10 cellular contexts compared by ENCODE assay signal in genomic region chr1:59083946-59084865, GRCh38.
DNase-seq lines count a peak whose midpoint lies in the region; ATAC-seq and TF ChIP-seq lines count a peak whose summit lies in the region.
"Had no signal": no experiment of that assay in that cellular context is flagged by ENCODE, and none has a peak within 500 bp of the region (broad histone marks: within the 10 kb centered on the region; RNA-seq: fewer than 3 reads in every experiment).

No MANE protein-coding gene starts in this region.

- no peak overlapping the region for H3K4me2 ChIP-seq in hepatocyte

- H3K9me3 Mint-ChIP-seq in activated CD4-positive, alpha-beta T cell treated with anti-CD3 and anti-CD28 coated beads for 36 hours (ENCODE audit: low read depth), result no peaks in the 10 kb centered on the region
- H3K9me3 Mint-ChIP-seq in WTC11, result peaks cover 7% of the 10 kb centered on the region
- H3K9me3 Mint-ChIP-seq in stimulated activated naive B cell treated with anti-CD40 and anti-IgM and Interleukin-4, amounts not matched to agents 10 μg/mL and 1 μg/mL and 100 μg/mL, for 72 hours, result peaks cover 3 to 8% of the 10 kb centered on the region in 2 donors
- H3K9me3 Mint-ChIP-seq in activated CD4-positive, alpha-beta T cell treated with anti-CD3 and anti-CD28 coated beads, Interleukin-2, amount 10 ng/mL, durations not matched to agents 7 days and 5 days, result peaks cover 2% of the 10 kb centered on the region

- intact Hi-C loops in activated CD4-positive, alpha-beta T cell treated with anti-CD3 and anti-CD28 coated beads for 36 hours (cut with DNase I, micrococcal nuclease), result no loop called here

- no peaks in the 10 kb centered on the region for H3K36me3 ChIP-seq in hepatocyte (replicated peaks; ENCODE audit: insufficient read depth, low read depth)

- H2AFZ ChIP-seq in hepatocyte, result peak overlapping the region; percentile 52

- no peak for DNase-seq in activated CD4-positive, alpha-beta T cell treated with anti-CD3 and anti-CD28 coated beads for 36 hours
- DNase-seq in activated CD4-positive, alpha-beta T cell treated with anti-CD3 and anti-CD28 coated beads, Interleukin-2, amount 50 U/mL, for 1 hour, result no peak
- DNase-seq in WTC11 (ENCODE audit: low spot score) (peak; percentile 33), hepatocyte (ENCODE audit: low spot score) (no peak), foreskin fibroblast (no peak), hypothalamus (lab: John Stamatoyannopoulos, UW) (no peak)
- no peak for DNase-seq in stimulated activated naive B cell treated with anti-CD40 and anti-IgM and Interleukin-4, amounts not matched to agents 10 μg/mL and 1 μg/mL and 100 μg/mL, for 72 hours
- no peak for DNase-seq in activated CD4-positive, alpha-beta T cell treated with anti-CD3 and anti-CD28 coated beads, Interleukin-2, amount 10 ng/mL, durations not matched to agents 7 days and 5 days
- DNase-seq: NCI-H446 had no signal

- H3K36me3 Mint-ChIP-seq in activated CD4-positive, alpha-beta T cell treated with anti-CD3 and anti-CD28 coated beads for 36 hours (ENCODE audit: low read depth), result no peaks in the 10 kb centered on the region
- H3K36me3 Mint-ChIP-seq in WTC11, result peaks cover 7% of the 10 kb centered on the region
- H3K36me3 Mint-ChIP-seq in stimulated activated naive B cell treated with anti-CD40 and anti-IgM and Interleukin-4, amounts not matched to agents 10 μg/mL and 1 μg/mL and 100 μg/mL, for 72 hours, result peaks cover 2 to 17% of the 10 kb centered on the region in 2 donors
- no peaks in the 10 kb centered on the region for H3K36me3 Mint-ChIP-seq in activated CD4-positive, alpha-beta T cell treated with anti-CD3 and anti-CD28 coated beads, Interleukin-2, amount 10 ng/mL, durations not matched to agents 7 days and 5 days (ENCODE audit: low read depth)

- peak overlapping the region; percentile 69 for H3K27ac ChIP-seq in hepatocyte

- H4K20me1 ChIP-seq in hepatocyte (ENCODE audit: insufficient read depth, poor library complexity, severe bottlenecking), result no peaks in the 10 kb centered on the region

- ATAC-seq in activated CD4-positive, alpha-beta T cell treated with anti-CD3 and anti-CD28 coated beads for 36 hours, result peak; percentile 47
- peak; percentile 84 for ATAC-seq in WTC11
- no peak for ATAC-seq in stimulated activated naive B cell treated with anti-CD40 and anti-IgM and Interleukin-4, amounts not matched to agents 10 μg/mL and 1 μg/mL and 100 μg/mL, for 72 hours (replicated peaks)

- no peaks in the 10 kb centered on the region for H3K27me3 Mint-ChIP-seq in activated CD4-positive, alpha-beta T cell treated with anti-CD3 and anti-CD28 coated beads for 36 hours
- no peaks in the 10 kb centered on the region for H3K27me3 Mint-ChIP-seq in WTC11 (ENCODE audit: low read depth)
- H3K27me3 Mint-ChIP-seq in stimulated activated naive B cell treated with anti-CD40 and anti-IgM and Interleukin-4, amounts not matched to agents 10 μg/mL and 1 μg/mL and 100 μg/mL, for 72 hours, result peaks cover 0 to 3% of the 10 kb centered on the region in 2 donors
- peaks cover 8% of the 10 kb centered on the region for H3K27me3 Mint-ChIP-seq in activated CD4-positive, alpha-beta T cell treated with anti-CD3 and anti-CD28 coated beads, Interleukin-2, amount 10 ng/mL, durations not matched to agents 7 days and 5 days

- H3K9me2 ChIP-seq in hepatocyte (replicated peaks; ENCODE audit: insufficient read depth), result no peaks in the 10 kb centered on the region

- peaks cover 21% of the 10 kb centered on the region for H3K4me1 Mint-ChIP-seq in activated CD4-positive, alpha-beta T cell treated with anti-CD3 and anti-CD28 coated beads for 36 hours
- peaks cover 59% of the 10 kb centered on the region for H3K4me1 Mint-ChIP-seq in WTC11
- peaks cover 8 to 9% of the 10 kb centered on the region in 2 donors for H3K4me1 Mint-ChIP-seq in stimulated activated naive B cell treated with anti-CD40 and anti-IgM and Interleukin-4, amounts not matched to agents 10 μg/mL and 1 μg/mL and 100 μg/mL, for 72 hours
- H3K4me1 Mint-ChIP-seq in activated CD4-positive, alpha-beta T cell treated with anti-CD3 and anti-CD28 coated beads, Interleukin-2, amount 10 ng/mL, durations not matched to agents 7 days and 5 days, result peaks cover 12% of the 10 kb centered on the region

- H3K4me3 ChIP-seq in hepatocyte (no peak overlapping the region), foreskin fibroblast (ENCODE audit: low read depth in 1 of 2, low read length in 2 of 2) (no peak overlapping the region)

- H3K27me3 ChIP-seq in hepatocyte, result no peaks in the 10 kb centered on the region

- TF ChIP-seq CTCF in WTC11 (IDR thresholded peaks at IDR 0.05) (no peak), hepatocyte (IDR thresholded peaks at IDR 0.05; ENCODE audit: poor library complexity) (no peak), foreskin fibroblast (IDR thresholded peaks at IDR 0.05; ENCODE audit: low read depth, low read length) (no peak)

- H3K4me1 ChIP-seq in hepatocyte (ENCODE audit: insufficient read depth), result peaks cover 22% of the 10 kb centered on the region

- no peak overlapping the region for H3K4me3 Mint-ChIP-seq in activated CD4-positive, alpha-beta T cell treated with anti-CD3 and anti-CD28 coated beads for 36 hours
- no peak overlapping the region for H3K4me3 Mint-ChIP-seq in WTC11
- H3K4me3 Mint-ChIP-seq in stimulated activated naive B cell treated with anti-CD40 and anti-IgM and Interleukin-4, amounts not matched to agents 10 μg/mL and 1 μg/mL and 100 μg/mL, for 72 hours, result no peak overlapping the region
- no peak overlapping the region for H3K4me3 Mint-ChIP-seq in activated CD4-positive, alpha-beta T cell treated with anti-CD3 and anti-CD28 coated beads, Interleukin-2, amount 10 ng/mL, durations not matched to agents 7 days and 5 days

- H3K79me2 ChIP-seq in hepatocyte, result no peaks in the 10 kb centered on the region

- POLR2A ChIA-PET in activated CD4-positive, alpha-beta T cell treated with anti-CD3 and anti-CD28 coated beads for 36 hours (lab: Charles Lee), result interaction anchor here (0.6 kb wide), 1 partner anchor 10 kb away, joined by 3 read pairs; no protein-coding TSS in a partner anchor
- POLR2A ChIA-PET in WTC11 (lab: Charles Lee), result no interaction called here
- POLR2A ChIA-PET in activated CD4-positive, alpha-beta T cell treated with anti-CD3 and anti-CD28 coated beads, Interleukin-2, amount 10 ng/mL, durations not matched to agents 7 days and 5 days (lab: Charles Lee), result no interaction called here

- peaks cover 2% of the 10 kb centered on the region for H3K9me3 ChIP-seq in hepatocyte (ENCODE audit: low read depth)

- H3K27ac Mint-ChIP-seq in activated CD4-positive, alpha-beta T cell treated with anti-CD3 and anti-CD28 coated beads for 36 hours, result no peak overlapping the region
- H3K27ac Mint-ChIP-seq in WTC11, result peak overlapping the region; percentile 90
- H3K27ac Mint-ChIP-seq in stimulated activated naive B cell treated with anti-CD40 and anti-IgM and Interleukin-4, amounts not matched to agents 10 μg/mL and 1 μg/mL and 100 μg/mL, for 72 hours, result peak overlapping the region; percentile 74
- no peak overlapping the region for H3K27ac Mint-ChIP-seq in activated CD4-positive, alpha-beta T cell treated with anti-CD3 and anti-CD28 coated beads, Interleukin-2, amount 10 ng/mL, durations not matched to agents 7 days and 5 days
- H3K27ac Mint-ChIP-seq: progenitor cell of endocrine pancreas had no signal

- CTCF ChIA-PET in activated CD4-positive, alpha-beta T cell treated with anti-CD3 and anti-CD28 coated beads for 36 hours (lab: Charles Lee), result interaction anchor here (1.2 kb wide), 2 partner anchors 13 to 16 kb away, joined by 3 read pairs; no protein-coding TSS in a partner anchor
- CTCF ChIA-PET in WTC11 (lab: Charles Lee), result interaction anchor here (1.2 kb wide), 1 partner anchor 23 kb away, joined by 3 read pairs; no protein-coding TSS in a partner anchor
- CTCF ChIA-PET in activated CD4-positive, alpha-beta T cell treated with anti-CD3 and anti-CD28 coated beads, Interleukin-2, amount 10 ng/mL, durations not matched to agents 7 days and 5 days (lab: Charles Lee), result interaction anchor here (0.7 to 2.1 kb wide), 9 partner anchors 8 to 277 kb away, joined by 3 to 5 read pairs (median 4); no protein-coding TSS in a partner anchor

- WGBS in hepatocyte (ENCODE audit: low lambda C conversion rate, missing lambda C conversion rate), result 50% methylated on average over 9 of the region's 9 CpGs

TF ChIP-seq in WTC11, 78 proteins besides CTCF, POLR2A, EP300 and RAD21 (continues in another document):
- TF ChIP-seq NR3C1 (CRISPR knock-in tag; conservative IDR thresholded peaks at IDR 0.05; ENCODE audit: low read depth) (no peak), FOXK1 (CRISPR knock-in tag; IDR thresholded peaks at IDR 0.05) (peak; percentile 46; the same call in 1 of the 2 replicates), ZNF263 (CRISPR knock-in tag; IDR thresholded peaks at IDR 0.05; ENCODE audit: low read depth) (no peak), FOXP4 (CRISPR knock-in tag; IDR thresholded peaks at IDR 0.05) (no peak), FOXJ3 (CRISPR knock-in tag; IDR thresholded peaks at IDR 0.05; ENCODE audit: borderline replicate concordance) (no peak), IRF2 (CRISPR knock-in tag; IDR thresholded peaks at IDR 0.05; ENCODE audit: borderline replicate concordance, low read depth) (no peak), NR1H2 (CRISPR knock-in tag; IDR thresholded peaks at IDR 0.05) (no peak), OVOL2 (CRISPR knock-in tag; IDR thresholded peaks at IDR 0.05; ENCODE audit: borderline replicate concordance) (no peak), GTF2I (CRISPR knock-in tag; conservative IDR thresholded peaks at IDR 0.05) (no peak), ZNF317 (CRISPR knock-in tag; IDR thresholded peaks at IDR 0.05; ENCODE audit: borderline replicate concordance, low read depth) (no peak), ATF3 (CRISPR knock-in tag; conservative IDR thresholded peaks at IDR 0.05) (no peak), ETV6 (CRISPR knock-in tag; IDR thresholded peaks at IDR 0.05) (peak; percentile 98)

Comparison
In these comparisons a context has a peak if more than half of its experiments do, and no peak if none do; other contexts are left out.
1. ATAC-seq: peak in activated CD4-positive, alpha-beta T cell treated with anti-CD3 and anti-CD28 coated beads for 36 hours (single experiment) and WTC11 (single experiment); none in stimulated activated naive B cell treated with anti-CD40 and anti-IgM and Interleukin-4, amounts not matched to agents 10 μg/mL and 1 μg/mL and 100 μg/mL, for 72 hours (0 of 2).
2. H3K27ac Mint-ChIP-seq: peak in WTC11 (single experiment) and stimulated activated naive B cell treated with anti-CD40 and anti-IgM and Interleukin-4, amounts not matched to agents 10 μg/mL and 1 μg/mL and 100 μg/mL, for 72 hours (single experiment); none in activated CD4-positive, alpha-beta T cell treated with anti-CD3 and anti-CD28 coated beads for 36 hours (single experiment) and activated CD4-positive, alpha-beta T cell treated with anti-CD3 and anti-CD28 coated beads, Interleukin-2, amount 10 ng/mL, durations not matched to agents 7 days and 5 days (single experiment).